Comparison of ENCODE assay signal across 8 cellular contexts in the genomic region with DNA sequence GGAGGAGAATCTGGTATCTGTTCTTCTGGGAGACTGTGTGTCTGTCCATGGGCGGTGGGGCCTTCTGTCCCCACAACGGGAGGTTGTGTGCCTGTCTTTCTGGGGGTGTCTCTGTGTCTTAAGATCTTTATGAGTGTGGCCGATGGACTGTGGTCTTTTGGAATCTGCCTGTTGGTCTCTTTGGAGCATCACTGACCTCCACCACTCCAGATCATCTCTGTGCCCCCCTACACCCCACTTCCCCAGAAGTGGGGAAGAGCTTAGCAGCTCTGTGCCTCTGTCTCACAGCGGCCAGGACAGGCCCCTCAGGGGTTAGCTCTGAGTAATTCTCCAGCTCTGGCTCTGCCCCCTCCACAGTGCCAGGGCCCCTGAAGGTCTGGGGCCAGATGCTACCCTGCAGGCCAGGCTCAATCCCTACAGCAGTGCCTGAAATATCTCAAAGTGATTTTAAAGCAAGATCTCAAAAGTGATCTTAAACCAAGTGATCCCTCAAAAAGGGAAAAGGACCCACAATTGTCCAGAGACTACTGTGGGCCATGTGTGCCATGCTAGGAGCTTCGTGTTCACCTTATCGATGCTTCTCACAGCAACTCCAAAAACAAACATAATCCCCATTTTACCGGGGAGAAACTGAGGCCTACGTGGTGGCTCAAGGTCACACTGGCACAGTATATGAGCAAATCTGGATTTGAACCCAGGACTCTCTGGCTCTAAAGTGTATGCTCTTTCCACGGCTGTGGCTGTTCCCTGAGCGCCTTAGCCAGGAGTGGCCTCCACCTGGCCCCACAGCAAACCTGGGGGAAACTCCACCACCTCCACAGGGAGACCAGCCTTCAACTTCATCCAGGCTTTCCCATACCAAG. TPM values are rescaled to one million over a fixed set of nuclear protein-coding genes. Genes with fewer than 3 reads are reported as not detected.
DNase-seq lines count a peak whose midpoint lies in the region; ATAC-seq, FAIRE-seq and TF ChIP-seq lines count a peak whose summit lies in the region.

No MANE protein-coding gene starts in this region.

- no peak for FAIRE-seq in HTR-8/SVneo (lab: Jason Lieb, UNC)

- TF ChIP-seq CTCF in CD14-positive monocyte (IDR thresholded peaks at IDR 0.05) (no peak), endodermal cell (conservative IDR thresholded peaks at IDR 0.05) (no peak), osteoblast (IDR thresholded peaks at IDR 0.05; ENCODE audit: extremely low read depth, low read depth, low read length) (no peak)

- DNase-seq in CD14-positive monocyte (ENCODE audit: low spot score) (no peak), NT2/D1 (ENCODE audit: low read depth, low spot score) (no peak), endodermal cell (no peak), osteoblast (ENCODE audit: insufficient read length, low spot score, missing footprints) (peak; percentile 96), HTR-8/SVneo (ENCODE audit: insufficient read length, low spot score) (no peak), occipital lobe (lab: John Stamatoyannopoulos, UW) (no peak), substantia nigra (lab: John Stamatoyannopoulos, UW) (no peak)

- 91 to 100% methylated on average over 4 to 10 of the region's 10 CpGs for WGBS in endodermal cell (ENCODE audit: insufficient coverage in 1 of 2, insufficient read length in 1 of 2), 2 experiments

- H3K27me3 Mint-ChIP-seq in CD14-positive monocyte (ENCODE audit: low read depth in 3 of 3) (peaks cover 6 to 19% (median 8%) of the 10 kb centered on the region in 3 donors), endodermal cell (ENCODE audit: insufficient read depth) (peaks cover 37% of the 10 kb centered on the region)

- no peak for ATAC-seq in GM19467 (IDR thresholded peaks at IDR 0.05; ENCODE audit: unreplicated experiment)

- H3K27ac ChIP-seq in endodermal cell (ENCODE audit: low read depth, low read length) = no peak overlapping the region
- H3K27ac ChIP-seq in osteoblast (ENCODE audit: low read depth, low read length) = peak overlapping the region; percentile 76
- H3K27ac ChIP-seq in substantia nigra (ENCODE audit: low read depth, low read length, poor library complexity, severe bottlenecking) = no peak overlapping the region

- H2AFZ ChIP-seq in osteoblast (ENCODE audit: low read length) = peak overlapping the region; percentile 68

- H3K4me2 ChIP-seq in osteoblast (ENCODE audit: insufficient read depth, low read length) = peak overlapping the region; percentile 78

- H3K9me3 ChIP-seq in NT2/D1 (ENCODE audit: insufficient read depth, low read length) (no peaks in the 10 kb centered on the region), endodermal cell (ENCODE audit: control insufficient read depth, low read length) (no peaks in the 10 kb centered on the region), osteoblast (ENCODE audit: low read depth, low read length) (no peaks in the 10 kb centered on the region)

- intact Hi-C loops in CD14-positive monocyte (cut with micrococcal nuclease) = loop anchor here (2.0 to 10.0 kb wide), 4 partner anchors 293 to 720 kb away; no protein-coding TSS in a partner anchor

- no peaks in the 10 kb centered on the region for H3K79me2 ChIP-seq in osteoblast (ENCODE audit: insufficient read depth, low read length)

- H3K4me1 ChIP-seq in NT2/D1 (ENCODE audit: insufficient read depth, insufficient read length) = peaks cover 26% of the 10 kb centered on the region
- no peaks in the 10 kb centered on the region for H3K4me1 ChIP-seq in endodermal cell (ENCODE audit: control insufficient read depth, insufficient read depth, low read length)
- peaks cover 37% of the 10 kb centered on the region for H3K4me1 ChIP-seq in osteoblast (ENCODE audit: insufficient read depth, low read length)

- H3K4me3 Mint-ChIP-seq in CD14-positive monocyte (peak overlapping the region; percentile 75 to 93), endodermal cell (peak overlapping the region; percentile 57)

- H3K9me3 Mint-ChIP-seq in CD14-positive monocyte (no peaks in the 10 kb centered on the region), endodermal cell (no peaks in the 10 kb centered on the region)

- H3K27me3 ChIP-seq in NT2/D1 (ENCODE audit: insufficient read depth, insufficient read length) = peaks cover 12% of the 10 kb centered on the region
- peaks cover 23% of the 10 kb centered on the region for H3K27me3 ChIP-seq in endodermal cell (ENCODE audit: control insufficient read depth, insufficient read depth, low read length, poor library complexity, severe bottlenecking)
- H3K27me3 ChIP-seq in osteoblast (ENCODE audit: insufficient read depth, low read length) = no peaks in the 10 kb centered on the region

- H3K36me3 Mint-ChIP-seq in CD14-positive monocyte (peaks cover 0 to 2% of the 10 kb centered on the region in 2 donors), endodermal cell (ENCODE audit: low read depth) (no peaks in the 10 kb centered on the region)

- H3K4me1 Mint-ChIP-seq in CD14-positive monocyte (peaks cover 50% of the 10 kb centered on the region), endodermal cell (peaks cover 13% of the 10 kb centered on the region)

- no peaks in the 10 kb centered on the region for H3K36me3 ChIP-seq in NT2/D1 (ENCODE audit: insufficient read depth, insufficient read length, low read length)
- no peaks in the 10 kb centered on the region for H3K36me3 ChIP-seq in endodermal cell (ENCODE audit: control insufficient read depth, insufficient read depth, low read length)
- H3K36me3 ChIP-seq in osteoblast (ENCODE audit: insufficient read depth, low read length) = no peaks in the 10 kb centered on the region

- H3K27ac Mint-ChIP-seq in CD14-positive monocyte = peak overlapping the region; percentile 82 to 97 (median 89)
- peak overlapping the region; percentile 90 for H3K27ac Mint-ChIP-seq in endodermal cell

- H4K20me1 ChIP-seq in osteoblast (ENCODE audit: insufficient read depth, low read length) = no peaks in the 10 kb centered on the region

- H3K9ac ChIP-seq in NT2/D1 (ENCODE audit: insufficient read length, low read depth) = peak overlapping the region; percentile 65
- peak overlapping the region; percentile 25 for H3K9ac ChIP-seq in endodermal cell (ENCODE audit: extremely low read depth, low read length, poor library complexity, severe bottlenecking)

- H3K4me3 ChIP-seq in NT2/D1 (ENCODE audit: insufficient read length, low read depth) = peak overlapping the region; percentile 33
- H3K4me3 ChIP-seq in endodermal cell (ENCODE audit: low read length) = peak overlapping the region; percentile 68
- peak overlapping the region; percentile 53 for H3K4me3 ChIP-seq in osteoblast (ENCODE audit: insufficient read depth, low read length)

RNA-seq across cellular contexts. Expression of a gene that starts 26.0 kb away (rescaled TPM):
- not detected for polyA plus RNA-seq in CD14-positive monocyte
- total RNA-seq in endodermal cell (not detected), osteoblast (not detected in 2 replicates), occipital lobe (1.9 TPM)
- not detected for polyA plus RNA-seq in endodermal cell (2013, experiment 1 of 2)
- not detected for polyA plus RNA-seq in endodermal cell (2013, experiment 2 of 2)

RNA-seq across cellular contexts. Expression of a gene that starts 30.1 kb away (rescaled TPM):
- under 1 TPM in 1 of 2 donors, not detected in 1; 0.39 TPM for polyA plus RNA-seq in CD14-positive monocyte
- 1,000 to 10,000 TPM; 1,663 to 1,920 TPM for total RNA-seq in endodermal cell
- 445 TPM for polyA plus RNA-seq in endodermal cell (2013, experiment 1 of 2)
- 561 TPM for polyA plus RNA-seq in endodermal cell (2013, experiment 2 of 2)
- 2.9 and 5.1 TPM in 2 replicates for total RNA-seq in osteoblast
- not detected for total RNA-seq in occipital lobe

RNA-seq across cellular contexts. Expression of a gene that starts 40.7 kb away (rescaled TPM):
- polyA plus RNA-seq in CD14-positive monocyte = not detected
- total RNA-seq in endodermal cell (not detected), osteoblast (not detected in 2 replicates), occipital lobe (not detected)
- polyA plus RNA-seq in endodermal cell (2013, experiment 1 of 2) = not detected
- not detected for polyA plus RNA-seq in endodermal cell (2013, experiment 2 of 2)

Comparison
In these comparisons a context has a peak if more than half of its experiments do, and no peak if none do; other contexts are left out.
1. RNA of a gene that starts 30.1 kb away (total RNA-seq): 1,663 to 1,920 TPM in endodermal cell; 2.9 to 5.1 TPM in osteoblast and not detected in occipital lobe (single experiment); every median in the first group is over 100 times any median in the second.
2. Peak in every context shown above with its lines, with median percentiles within 50 percentile points of each other: H3K4me3 ChIP-seq.